ENCODE assay signal across 17 cellular contexts in genomic region chr17:2963332-2964027, GRCh38.
"Had no signal": no experiment of that assay in that cellular context is flagged by ENCODE, and none has a peak within 500 bp of the region (broad histone marks: within the 10 kb centered on the region; RNA-seq: fewer than 3 reads in every experiment).

No MANE protein-coding gene starts in this region.

- DNase-seq: activated CD4-positive, alpha-beta T cell treated with anti-CD3 and anti-CD28 coated beads for 36 hours; activated CD8-positive, alpha-beta memory T cell treated with anti-CD3 and anti-CD28 coated beads, Interleukin-2, amount 50 U/mL, for 4 hours; activated CD8-positive, alpha-beta T cell treated with anti-CD3 and anti-CD28 coated beads for 36 hours; activated naive CD8-positive, alpha-beta T cell treated with anti-CD3 and anti-CD28 coated beads, Interleukin-2, amount 10 ng/mL, durations not matched to agents 7 days and 5 days; anterior cingulate cortex; cerebellar nuclear complex; dermis blood vessel endothelial cell; effector memory CD8-positive, alpha-beta T cell; heart left ventricle; left cardiac atrium; stimulated activated CD4-positive, alpha-beta T cell treated with anti-CD3 and anti-CD28 coated beads, Interleukin-12 subunit alpha, Interleukin-12 subunit beta, amount 100 ng/mL, for 4 hours; WERI-Rb-1 had no signal

- H3K27ac Mint-ChIP-seq: activated CD4-positive, alpha-beta T cell treated with anti-CD3 and anti-CD28 coated beads for 36 hours; activated CD8-positive, alpha-beta T cell treated with anti-CD3 and anti-CD28 coated beads for 36 hours; activated naive CD8-positive, alpha-beta T cell treated with anti-CD3 and anti-CD28 coated beads, Interleukin-2, amount 10 ng/mL, durations not matched to agents 7 days and 5 days; activated T-helper 1 cell treated with anti-CD3 and anti-CD28 coated beads, Interleukin-12 subunit alpha, Interleukin-12 subunit beta, Interleukin-2, Interleukin-4 antibody, amounts not matched to agents 30 ng/mL and 10 ng/mL and 1 ng/mL, durations not matched to agents 14 hours and 24 hours and 36 hours; effector memory CD8-positive, alpha-beta T cell had no signal

- H3K4me1 Mint-ChIP-seq: activated CD4-positive, alpha-beta T cell treated with anti-CD3 and anti-CD28 coated beads for 36 hours; activated naive CD8-positive, alpha-beta T cell treated with anti-CD3 and anti-CD28 coated beads, Interleukin-2, amount 10 ng/mL, durations not matched to agents 7 days and 5 days had no signal

- H3K4me3 Mint-ChIP-seq: activated CD4-positive, alpha-beta T cell treated with anti-CD3 and anti-CD28 coated beads for 36 hours; activated CD8-positive, alpha-beta T cell treated with anti-CD3 and anti-CD28 coated beads for 36 hours; activated naive CD8-positive, alpha-beta T cell treated with anti-CD3 and anti-CD28 coated beads, Interleukin-2, amount 10 ng/mL, durations not matched to agents 7 days and 5 days; activated T-helper 1 cell treated with anti-CD3 and anti-CD28 coated beads, Interleukin-12 subunit alpha, Interleukin-12 subunit beta, Interleukin-2, Interleukin-4 antibody, amounts not matched to agents 30 ng/mL and 10 ng/mL and 1 ng/mL, durations not matched to agents 14 hours and 24 hours and 36 hours; effector memory CD8-positive, alpha-beta T cell; neural crest cell had no signal

- ATAC-seq: activated CD4-positive, alpha-beta T cell treated with anti-CD3 and anti-CD28 coated beads for 36 hours; activated CD8-positive, alpha-beta T cell treated with anti-CD3 and anti-CD28 coated beads for 36 hours; effector memory CD8-positive, alpha-beta T cell; heart left ventricle; left cardiac atrium; pancreas had no signal

- H3K27me3 ChIP-seq: heart left ventricle, pancreas, vagina had no signal

- H3K9me3 Mint-ChIP-seq: activated CD8-positive, alpha-beta T cell treated with anti-CD3 and anti-CD28 coated beads for 36 hours; activated naive CD8-positive, alpha-beta T cell treated with anti-CD3 and anti-CD28 coated beads, Interleukin-2, amount 10 ng/mL, durations not matched to agents 7 days and 5 days; activated T-helper 1 cell treated with anti-CD3 and anti-CD28 coated beads, Interleukin-12 subunit alpha, Interleukin-12 subunit beta, Interleukin-2, Interleukin-4 antibody, amounts not matched to agents 30 ng/mL and 10 ng/mL and 1 ng/mL, durations not matched to agents 14 hours and 24 hours and 36 hours; effector memory CD8-positive, alpha-beta T cell; neural crest cell had no signal

- H3K36me3 ChIP-seq: pancreas, vagina had no signal

- H3K4me3 ChIP-seq: heart left ventricle, lung, pancreas, vagina had no signal

- H3K9me3 ChIP-seq: heart left ventricle, pancreas, vagina had no signal

- H3K36me3 Mint-ChIP-seq: activated naive CD8-positive, alpha-beta T cell treated with anti-CD3 and anti-CD28 coated beads, Interleukin-2, amount 10 ng/mL, durations not matched to agents 7 days and 5 days had no signal

- H3K27me3 Mint-ChIP-seq: activated CD4-positive, alpha-beta T cell treated with anti-CD3 and anti-CD28 coated beads for 36 hours; activated CD8-positive, alpha-beta T cell treated with anti-CD3 and anti-CD28 coated beads for 36 hours; effector memory CD8-positive, alpha-beta T cell had no signal
